Comparison of ENCODE assay signal across 14 cellular contexts in the genomic region with DNA sequence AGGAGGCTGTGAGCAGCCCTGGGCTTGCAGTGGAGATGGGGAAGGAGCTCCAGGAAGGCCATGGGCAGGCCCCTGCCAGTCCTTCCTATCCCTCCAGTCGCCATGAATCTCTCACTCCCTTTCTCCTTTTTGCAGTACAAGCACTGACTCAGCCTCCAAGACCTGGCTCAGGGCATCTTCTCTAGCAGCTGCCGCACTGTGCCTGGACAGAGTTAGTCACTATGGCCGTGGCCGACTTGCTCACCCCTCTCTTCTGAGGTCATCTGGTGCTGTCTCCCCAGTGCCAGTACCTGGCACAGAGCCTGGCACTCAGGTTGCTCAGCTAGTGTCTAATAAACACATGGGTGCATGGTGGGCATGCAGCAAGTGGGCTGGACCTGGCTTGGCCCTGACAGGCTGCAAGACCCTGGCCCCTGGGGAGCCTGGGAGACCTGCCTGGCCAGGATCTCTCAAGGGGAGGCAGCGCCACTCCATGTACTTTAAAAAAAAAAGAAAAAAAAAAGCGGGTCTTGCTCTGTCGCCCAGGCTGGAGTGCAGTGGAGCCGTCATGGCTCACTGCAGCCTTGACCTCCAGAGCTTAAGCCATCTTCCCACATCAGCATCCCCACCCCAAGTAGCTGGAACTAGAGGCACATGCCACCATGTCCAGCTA. TPM values are rescaled to one million over a fixed set of nuclear protein-coding genes. Genes with fewer than 3 reads are reported as not detected.
DNase-seq lines count a peak whose midpoint lies in the region; TF ChIP-seq lines count a peak whose summit lies in the region.
"Had no signal": no experiment of that assay in that cellular context is flagged by ENCODE, and none has a peak within 500 bp of the region (broad histone marks: within the 10 kb centered on the region; RNA-seq: fewer than 3 reads in every experiment).

No MANE protein-coding gene starts in this region.

- no peaks in the 10 kb centered on the region for H3K9me3 Mint-ChIP-seq in activated CD4-positive, alpha-beta memory T cell treated with anti-CD3 and anti-CD28 coated beads for 36 hours
- H3K9me3 Mint-ChIP-seq: activated T-cell treated with anti-CD3 and anti-CD28 coated beads, Interleukin-2, amount 50 U/mL, for 4 hours; CD8-positive, alpha-beta memory T cell; stimulated activated naive CD8-positive, alpha-beta T cell treated with anti-CD3 and anti-CD28 coated beads, Interleukin-15, Interleukin-2, amounts not matched to agents 100 ng/mL and 50 ng/mL, for 24 hours; T-cell had no signal

- DNase-seq in ELR (ENCODE audit: low read depth), result peak; percentile 62
- peak; percentile 65 for DNase-seq in M059J (ENCODE audit: low read depth)
- DNase-seq in epithelial cell of proximal tubule (ENCODE audit: low read depth), result peak; percentile 15
- DNase-seq in renal cortical epithelial cell (ENCODE audit: low read depth), result peak; percentile 43
- DNase-seq in NCI-H526 treated with DMSO at 0.1 percent for 48 hours (lab: John Stamatoyannopoulos, UW), result no peak
- no peak for DNase-seq in HAP-1 (ENCODE audit: low spot score in 2 of 2)
- no peak for DNase-seq in activated CD4-positive, alpha-beta memory T cell treated with anti-CD3 and anti-CD28 coated beads for 36 hours
- DNase-seq: activated CD4-positive, CD25-positive, alpha-beta regulatory T cell treated with anti-CD3 and anti-CD28 coated beads, Interleukin-2, amount 50 U/mL, for 72 hours; activated T-cell treated with anti-CD3 and anti-CD28 coated beads, Interleukin-2, amount 50 U/mL, for 4 hours; CD8-positive, alpha-beta memory T cell; NCI-H1417; T-cell had no signal

- CTCF ChIA-PET in activated CD4-positive, alpha-beta memory T cell treated with anti-CD3 and anti-CD28 coated beads for 36 hours (lab: Charles Lee), result no interaction called here

- intact Hi-C loops in activated CD4-positive, alpha-beta memory T cell treated with anti-CD3 and anti-CD28 coated beads for 36 hours (cut with micrococcal nuclease), result no loop called here

- no peak overlapping the region for H3K4me3 ChIP-seq in epithelial cell of proximal tubule (ENCODE audit: low read depth, low read length)
- H3K4me3 ChIP-seq in HAP-1, result no peak overlapping the region
- H3K4me3 ChIP-seq: ascending aorta had no signal

- POLR2A ChIA-PET in activated CD4-positive, alpha-beta memory T cell treated with anti-CD3 and anti-CD28 coated beads for 36 hours (lab: Charles Lee), result no interaction called here

- H3K4me1 Mint-ChIP-seq in activated CD4-positive, alpha-beta memory T cell treated with anti-CD3 and anti-CD28 coated beads for 36 hours (ENCODE audit: low read depth), result peaks cover 31% of the 10 kb centered on the region

- in situ Hi-C loops in HAP-1 (cut with MboI; ENCODE audit: low sequenced_read_pairs), result no loop called here

- H3K36me3 ChIP-seq in HAP-1 (replicated peaks), result no peaks in the 10 kb centered on the region
- H3K36me3 ChIP-seq: ascending aorta had no signal

- no peak overlapping the region for H3K4me3 Mint-ChIP-seq in activated CD4-positive, alpha-beta memory T cell treated with anti-CD3 and anti-CD28 coated beads for 36 hours
- H3K4me3 Mint-ChIP-seq: activated T-cell treated with anti-CD3 and anti-CD28 coated beads, Interleukin-2, amount 50 U/mL, for 4 hours; CD8-positive, alpha-beta memory T cell; stimulated activated naive CD8-positive, alpha-beta T cell treated with anti-CD3 and anti-CD28 coated beads, Interleukin-15, Interleukin-2, amounts not matched to agents 100 ng/mL and 50 ng/mL, for 24 hours; T-cell had no signal

- no peaks in the 10 kb centered on the region for H3K9me3 ChIP-seq in HAP-1
- H3K9me3 ChIP-seq: ascending aorta had no signal

- no peaks in the 10 kb centered on the region for H3K4me1 ChIP-seq in HAP-1

- no peak overlapping the region for H3K27ac Mint-ChIP-seq in activated CD4-positive, alpha-beta memory T cell treated with anti-CD3 and anti-CD28 coated beads for 36 hours
- H3K27ac Mint-ChIP-seq: stimulated activated naive CD8-positive, alpha-beta T cell treated with anti-CD3 and anti-CD28 coated beads, Interleukin-15, Interleukin-2, amounts not matched to agents 100 ng/mL and 50 ng/mL, for 24 hours had no signal

- no peak for TF ChIP-seq CTCF in epithelial cell of proximal tubule (conservative IDR thresholded peaks at IDR 0.05; ENCODE audit: low read depth, low read length)

- no peaks in the 10 kb centered on the region for H3K27me3 Mint-ChIP-seq in activated CD4-positive, alpha-beta memory T cell treated with anti-CD3 and anti-CD28 coated beads for 36 hours
- H3K27me3 Mint-ChIP-seq: CD8-positive, alpha-beta memory T cell; stimulated activated naive CD8-positive, alpha-beta T cell treated with anti-CD3 and anti-CD28 coated beads, Interleukin-15, Interleukin-2, amounts not matched to agents 100 ng/mL and 50 ng/mL, for 24 hours; T-cell had no signal

- no peaks in the 10 kb centered on the region for H3K27me3 ChIP-seq in HAP-1 (ENCODE audit: low read depth)
- H3K27me3 ChIP-seq: ascending aorta had no signal

- no peaks in the 10 kb centered on the region for H3K36me3 Mint-ChIP-seq in activated CD4-positive, alpha-beta memory T cell treated with anti-CD3 and anti-CD28 coated beads for 36 hours
- H3K36me3 Mint-ChIP-seq: CD8-positive, alpha-beta memory T cell; T-cell had no signal

RNA-seq across cellular contexts. Expression of gene SEMA4C, which starts 29.3 kb away (rescaled TPM):
- 6.5 and 14.2 TPM in 2 replicates for total RNA-seq in M059J (2014; rRNA removed; shearing (Covaris generic))
- total RNA-seq in epithelial cell of proximal tubule, result 34.4 and 35.3 TPM in 2 replicates
- total RNA-seq in renal cortical epithelial cell, result 17.5 and 25.3 TPM in 2 replicates
- total RNA-seq in activated CD4-positive, alpha-beta memory T cell treated with anti-CD3 and anti-CD28 coated beads for 36 hours, result 10 to 100 TPM; 13.9 to 18.8 TPM

RNA-seq across cellular contexts. Expression of gene ANKRD39, which starts 41.4 kb away (rescaled TPM):
- 7.2 and 11.9 TPM in 2 replicates for total RNA-seq in M059J (2014; rRNA removed; shearing (Covaris generic))
- total RNA-seq in epithelial cell of proximal tubule, result 31.9 and 54.8 TPM in 2 replicates
- total RNA-seq in renal cortical epithelial cell, result 4.7 and 6.3 TPM in 2 replicates
- 10 to 100 TPM; 29.0 to 35.1 TPM for total RNA-seq in activated CD4-positive, alpha-beta memory T cell treated with anti-CD3 and anti-CD28 coated beads for 36 hours

RNA-seq across cellular contexts. Expression of gene ANKRD23, which starts 55.4 kb away (rescaled TPM):
- 0.20 TPM in 1 of 2 replicates, not detected in the other for total RNA-seq in M059J (2014; rRNA removed; shearing (Covaris generic))
- total RNA-seq in epithelial cell of proximal tubule (0.22 and 1.1 TPM in 2 replicates), renal cortical epithelial cell (0.35 and 2.2 TPM in 2 replicates)
- 1 to 10 TPM; 5.8 to 7.6 TPM for total RNA-seq in activated CD4-positive, alpha-beta memory T cell treated with anti-CD3 and anti-CD28 coated beads for 36 hours

Comparison
In these comparisons a context has a peak if more than half of its experiments do, and no peak if none do; other contexts are left out.
1. DNase-seq: peak in ELR (single experiment), M059J (single experiment), epithelial cell of proximal tubule (single experiment) and renal cortical epithelial cell (single experiment); none in NCI-H526 treated with DMSO at 0.1 percent for 48 hours (single experiment), HAP-1 (0 of 2) and activated CD4-positive, alpha-beta memory T cell treated with anti-CD3 and anti-CD28 coated beads for 36 hours (single experiment).